1 cellular context compared by ENCODE assay signal in the genomic region with DNA sequence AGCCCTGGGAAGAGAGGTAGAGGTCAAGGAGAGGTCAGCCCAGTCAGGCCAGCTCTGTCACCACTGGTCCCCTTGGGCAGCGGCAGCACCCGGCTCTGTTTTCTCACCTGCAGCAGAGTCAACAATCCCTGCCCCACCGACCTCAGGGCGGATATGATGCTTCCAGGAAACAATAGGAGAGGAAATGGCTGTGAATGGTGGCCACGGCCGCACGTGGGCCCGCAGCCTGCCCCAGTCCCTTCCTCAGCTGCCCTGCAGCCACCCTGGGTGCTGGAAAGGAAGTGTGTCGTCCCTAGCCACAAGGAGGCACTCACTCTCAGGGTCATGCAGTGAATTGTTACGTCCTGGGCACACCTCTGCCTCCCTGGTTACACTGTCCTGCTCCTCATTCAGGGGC.
TF ChIP-seq lines count a peak whose summit lies in the region.

No MANE protein-coding gene starts in this region.

TF ChIP-seq in HepG2, 621 proteins besides CTCF, POLR2A, EP300 and RAD21 (continued from another document and continues in another):
- peak; percentile 34; the same call in 1 of the 2 replicates for TF ChIP-seq ARID5B (CRISPR knock-in tag; IDR thresholded peaks at IDR 0.05)
- TF ChIP-seq KDM4B (CRISPR knock-in tag; IDR thresholded peaks at IDR 0.05): no peak
- TF ChIP-seq ZBTB25 (CRISPR knock-in tag; IDR thresholded peaks at IDR 0.05): no peak
- peak; percentile 74; the same call in 1 of the 2 replicates for TF ChIP-seq ZNF280D (CRISPR knock-in tag; IDR thresholded peaks at IDR 0.05)
- TF ChIP-seq NFIB (CRISPR knock-in tag; IDR thresholded peaks at IDR 0.05; ENCODE audit: borderline replicate concordance): no peak
- no peak for TF ChIP-seq ZBTB2 (CRISPR knock-in tag; IDR thresholded peaks at IDR 0.05; ENCODE audit: low read depth)
- TF ChIP-seq MAFK (conservative IDR thresholded peaks at IDR 0.05 in 1 of 2, IDR thresholded peaks at IDR 0.05 in 1 of 2; ENCODE audit: low read length in 2 of 2): no peak
- TF ChIP-seq FOXO1 (CRISPR knock-in tag; IDR thresholded peaks at IDR 0.05): 0 out of 2 replicates have a peak, but pooled peaks have one; percentile 24
- no peak for TF ChIP-seq ZNF552 (CRISPR knock-in tag; IDR thresholded peaks at IDR 0.05; ENCODE audit: borderline replicate concordance)
- TF ChIP-seq LCORL (IDR thresholded peaks at IDR 0.05): no peak
- TF ChIP-seq LCORL (CRISPR knock-in tag; IDR thresholded peaks at IDR 0.05): no peak
- TF ChIP-seq, protein P1, sequence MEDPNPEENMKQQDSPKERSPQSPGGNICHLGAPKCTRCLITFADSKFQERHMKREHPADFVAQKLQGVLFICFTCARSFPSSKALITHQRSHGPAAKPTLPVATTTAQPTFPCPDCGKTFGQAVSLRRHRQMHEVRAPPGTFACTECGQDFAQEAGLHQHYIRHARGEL (CRISPR knock-in tag; IDR thresholded peaks at IDR 0.05): no peak
- no peak for TF ChIP-seq KDM5B (CRISPR knock-in tag; IDR thresholded peaks at IDR 0.05; ENCODE audit: borderline replicate concordance)
- no peak for TF ChIP-seq JARID2 (CRISPR knock-in tag; IDR thresholded peaks at IDR 0.05; ENCODE audit: insufficient replicate concordance)
- TF ChIP-seq REL (CRISPR knock-in tag; conservative IDR thresholded peaks at IDR 0.05): no peak
- TF ChIP-seq ZNF614 (CRISPR knock-in tag; IDR thresholded peaks at IDR 0.05; ENCODE audit: borderline replicate concordance): no peak
- no peak for TF ChIP-seq ZNF138 (CRISPR knock-in tag; IDR thresholded peaks at IDR 0.05; ENCODE audit: low read depth)
- no peak for TF ChIP-seq FOXA1 (IDR thresholded peaks at IDR 0.05)
- peak; percentile 39; the same call in 1 of the 2 replicates for TF ChIP-seq FOXA1 (CRISPR knock-in tag; IDR thresholded peaks at IDR 0.05)
- no peak for TF ChIP-seq SP140L (CRISPR knock-in tag; IDR thresholded peaks at IDR 0.05; ENCODE audit: borderline replicate concordance)
- no peak for TF ChIP-seq HNRNPH1 (optimal IDR thresholded peaks at IDR 0.05; ENCODE audit: low read depth, low read length)
- TF ChIP-seq TBP (CRISPR knock-in tag; IDR thresholded peaks at IDR 0.05): no peak
- TF ChIP-seq HOMEZ (CRISPR knock-in tag; IDR thresholded peaks at IDR 0.05; ENCODE audit: low read depth): 0 out of 2 replicates have a peak, but pooled peaks have one; percentile 21
- TF ChIP-seq SALL1 (CRISPR knock-in tag; IDR thresholded peaks at IDR 0.05): no peak; the same call in 1 of the 2 replicates
- TF ChIP-seq ZBTB14 (CRISPR knock-in tag; IDR thresholded peaks at IDR 0.05): no peak
- peak; percentile 19 for TF ChIP-seq HNRNPLL (IDR thresholded peaks at IDR 0.05; ENCODE audit: low read depth, low read length, poor library complexity, severe bottlenecking)
- TF ChIP-seq ZNF549 (CRISPR knock-in tag; IDR thresholded peaks at IDR 0.05): no peak
- TF ChIP-seq POGK (CRISPR knock-in tag; conservative IDR thresholded peaks at IDR 0.05): no peak
- peak; percentile 52; the same call in 1 of the 2 replicates for TF ChIP-seq POGZ (CRISPR knock-in tag; IDR thresholded peaks at IDR 0.05)
- no peak for TF ChIP-seq FOSL2 (CRISPR knock-in tag; IDR thresholded peaks at IDR 0.05)
- TF ChIP-seq CC2D1A (CRISPR knock-in tag; IDR thresholded peaks at IDR 0.05): no peak
- TF ChIP-seq MAZ (IDR thresholded peaks at IDR 0.05; ENCODE audit: borderline replicate concordance, low read depth, low read length): no peak
- TF ChIP-seq MAZ (CRISPR knock-in tag; IDR thresholded peaks at IDR 0.05; ENCODE audit: low read depth): no peak
- TF ChIP-seq ZNF792 (CRISPR knock-in tag; IDR thresholded peaks at IDR 0.05): 0 out of 2 replicates have a peak, but pooled peaks have one; percentile 32
- TF ChIP-seq GPN1 (CRISPR knock-in tag; IDR thresholded peaks at IDR 0.05; ENCODE audit: borderline replicate concordance): no peak
- no peak for TF ChIP-seq SETDB1 (CRISPR knock-in tag; IDR thresholded peaks at IDR 0.05; ENCODE audit: borderline replicate concordance)
- no peak for TF ChIP-seq MTF2 (CRISPR knock-in tag; IDR thresholded peaks at IDR 0.05; ENCODE audit: borderline replicate concordance)
- TF ChIP-seq, protein P2, sequence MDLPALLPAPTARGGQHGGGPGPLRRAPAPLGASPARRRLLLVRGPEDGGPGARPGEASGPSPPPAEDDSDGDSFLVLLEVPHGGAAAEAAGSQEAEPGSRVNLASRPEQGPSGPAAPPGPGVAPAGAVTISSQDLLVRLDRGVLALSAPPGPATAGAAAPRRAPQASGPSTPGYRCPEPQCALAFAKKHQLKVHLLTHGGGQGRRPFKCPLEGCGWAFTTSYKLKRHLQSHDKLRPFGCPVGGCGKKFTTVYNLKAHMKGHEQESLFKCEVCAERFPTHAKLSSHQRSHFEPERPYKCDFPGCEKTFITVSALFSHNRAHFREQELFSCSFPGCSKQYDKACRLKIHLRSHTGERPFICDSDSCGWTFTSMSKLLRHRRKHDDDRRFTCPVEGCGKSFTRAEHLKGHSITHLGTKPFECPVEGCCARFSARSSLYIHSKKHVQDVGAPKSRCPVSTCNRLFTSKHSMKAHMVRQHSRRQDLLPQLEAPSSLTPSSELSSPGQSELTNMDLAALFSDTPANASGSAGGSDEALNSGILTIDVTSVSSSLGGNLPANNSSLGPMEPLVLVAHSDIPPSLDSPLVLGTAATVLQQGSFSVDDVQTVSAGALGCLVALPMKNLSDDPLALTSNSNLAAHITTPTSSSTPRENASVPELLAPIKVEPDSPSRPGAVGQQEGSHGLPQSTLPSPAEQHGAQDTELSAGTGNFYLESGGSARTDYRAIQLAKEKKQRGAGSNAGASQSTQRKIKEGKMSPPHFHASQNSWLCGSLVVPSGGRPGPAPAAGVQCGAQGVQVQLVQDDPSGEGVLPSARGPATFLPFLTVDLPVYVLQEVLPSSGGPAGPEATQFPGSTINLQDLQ (CRISPR knock-in tag; IDR thresholded peaks at IDR 0.05): no peak
- TF ChIP-seq ZBTB38 (CRISPR knock-in tag; IDR thresholded peaks at IDR 0.05): peak; percentile 64; the same call in 1 of the 2 replicates
- TF ChIP-seq TEF (CRISPR knock-in tag; IDR thresholded peaks at IDR 0.05): no peak
- 0 out of 2 replicates have a peak, but pooled peaks have one; percentile 63 for TF ChIP-seq ZNF232 (CRISPR knock-in tag; IDR thresholded peaks at IDR 0.05; ENCODE audit: borderline replicate concordance)
- TF ChIP-seq MEF2D (CRISPR knock-in tag; IDR thresholded peaks at IDR 0.05): no peak
- TF ChIP-seq ETV5 (CRISPR knock-in tag; IDR thresholded peaks at IDR 0.05; ENCODE audit: borderline replicate concordance): peak; percentile 41; the same call in 1 of the 2 replicates
- TF ChIP-seq ZNF230 (CRISPR knock-in tag; IDR thresholded peaks at IDR 0.05): no peak
